In genomic region chrX:43836435-43837184, GRCh38 we compare ENCODE assay signal across 8 cellular contexts. TPM values are rescaled to one million over a fixed set of nuclear protein-coding genes. Genes with fewer than 3 reads are reported as not detected.
DNase-seq lines count a peak whose midpoint lies in the region; ATAC-seq, FAIRE-seq and TF ChIP-seq lines count a peak whose summit lies in the region.

No MANE protein-coding gene starts in this region.

- DNase-seq in NOMO-1 treated with DMSO at 0.1 percent for 48 hours (lab: John Stamatoyannopoulos, UW; ENCODE audit: unreplicated experiment) (peak; percentile 18), NOMO-1 treated with dmso at 0.1 percent for 144 hours (lab: John Stamatoyannopoulos, UW; ENCODE audit: unreplicated experiment) (no peak), NCI-H748 (lab: John Stamatoyannopoulos, UW; ENCODE audit: unreplicated experiment) (peak; percentile 17), renal cortical epithelial cell (ENCODE audit: low read depth) (peak; percentile 35), GM12891 (ENCODE audit: insufficient read length, low spot score) (no peak), occipital lobe (lab: John Stamatoyannopoulos, UW) (no peak)

- ATAC-seq in HG03045 (IDR thresholded peaks at IDR 0.05; ENCODE audit: unreplicated experiment) = no peak

- TF ChIP-seq POLR2A in GM12891 (IDR thresholded peaks at IDR 0.05; ENCODE audit: low read depth, low read length) = no peak

- FAIRE-seq in endometrium (lab: Jason Lieb, UNC) (peak; percentile 95), GM12891 (lab: Jason Lieb, UNC) (no peak)

TF ChIP-seq in GM12891, 5 proteins besides CTCF, POLR2A, EP300 and RAD21:
- TF ChIP-seq SPI1 (IDR thresholded peaks at IDR 0.05; ENCODE audit: low read depth, low read length) = no peak
- TF ChIP-seq PAX5 (IDR thresholded peaks at IDR 0.05; ENCODE audit: insufficient read depth, low read length, severe bottlenecking) = no peak
- TF ChIP-seq TAF1 (IDR thresholded peaks at IDR 0.05; ENCODE audit: low read depth, low read length) = no peak
- no peak for TF ChIP-seq POLR2AphosphoS5 (IDR thresholded peaks at IDR 0.05; ENCODE audit: low read depth, low read length)
- TF ChIP-seq POU2F2 (IDR thresholded peaks at IDR 0.05; ENCODE audit: low read depth, low read length) = no peak

RNA-seq across cellular contexts. Expression of gene MAOB, which starts 45.6 kb away (rescaled TPM):
- total RNA-seq in renal cortical epithelial cell = 0.52 and 21.6 TPM in 2 replicates
- not detected for polyA plus RNA-seq in GM12891 (2012; ENCODE audit: low read depth, missing spikeins)
- 1.6 TPM for total RNA-seq in occipital lobe

Comparison
In these comparisons a context has a peak if more than half of its experiments do, and no peak if none do; other contexts are left out.
1. DNase-seq: peak in NOMO-1 treated with DMSO at 0.1 percent for 48 hours (single experiment), NCI-H748 (single experiment) and renal cortical epithelial cell (single experiment); none in NOMO-1 treated with dmso at 0.1 percent for 144 hours (single experiment), GM12891 (single experiment) and occipital lobe (single experiment).